In the genomic region with DNA sequence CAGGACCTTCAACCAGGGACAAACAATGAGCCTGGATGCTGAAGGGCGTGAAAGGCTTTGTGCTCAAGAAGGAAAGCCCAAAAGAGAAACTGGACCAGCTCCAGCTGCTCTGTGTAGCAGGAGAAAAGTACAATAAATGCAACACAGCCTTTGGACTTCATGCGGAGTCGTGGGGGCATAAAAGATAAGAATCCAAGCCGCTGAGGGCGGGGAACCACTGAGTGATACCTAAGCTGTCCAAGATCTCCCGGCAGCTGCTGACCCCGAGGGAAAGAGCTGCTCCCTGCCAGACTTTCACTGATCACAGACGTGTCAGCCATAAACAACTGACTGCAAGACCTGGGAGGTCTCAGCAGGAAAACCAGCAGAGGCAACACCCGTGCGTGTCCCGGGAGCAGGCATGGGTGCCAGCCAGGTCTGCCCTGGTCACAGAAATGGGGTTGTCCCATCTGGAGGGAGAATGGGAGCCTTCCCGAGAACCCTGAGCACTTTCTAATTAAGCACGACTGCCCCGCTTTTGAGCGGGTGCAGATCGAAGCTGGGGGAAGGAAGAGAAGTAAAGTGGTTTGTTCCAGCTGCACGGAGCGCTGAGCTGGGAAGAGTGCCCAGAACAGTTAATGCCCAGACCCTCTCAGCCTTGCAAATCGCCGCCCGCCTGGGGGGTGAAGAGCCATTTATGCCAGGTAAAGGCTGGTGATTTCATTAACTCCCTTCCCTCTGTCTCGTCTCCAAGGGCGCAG, we compare ENCODE assay signal across 8 cellular contexts.
DNase-seq lines count a peak whose midpoint lies in the region; ATAC-seq, FAIRE-seq and TF ChIP-seq lines count a peak whose summit lies in the region.

No MANE protein-coding gene starts in this region.

- FAIRE-seq in pancreas (lab: Jason Lieb, UNC) = no peak

- WGBS in pancreas, 2 donors = 1% methylated on average over 23 of the region's 23 CpGs

- H3K27me3 ChIP-seq in duodenal mucosa (ENCODE audit: control insufficient read depth in 1 of 2, insufficient read depth in 2 of 2, low read length in 2 of 2) (peaks cover 3% of the 10 kb centered on the region in 2 donors), pancreas (no peaks in the 10 kb centered on the region)

- H3K36me3 Mint-ChIP-seq in activated naive CD4-positive, alpha-beta T cell treated with anti-CD3 and anti-CD28 coated beads, Interleukin-2, amount 10 ng/mL, durations not matched to agents 7 days and 5 days = no peaks in the 10 kb centered on the region

- H3K9me3 ChIP-seq in duodenal mucosa (ENCODE audit: control insufficient read depth in 1 of 2, low read length in 2 of 2) (no peaks in the 10 kb centered on the region), pancreas (no peaks in the 10 kb centered on the region)

- no peak for TF ChIP-seq CTCF in pancreas (IDR thresholded peaks at IDR 0.05)

- H3K36me3 ChIP-seq in duodenal mucosa (ENCODE audit: control insufficient read depth in 1 of 2, insufficient read depth in 2 of 2, low read length in 2 of 2) = no peaks in the 10 kb centered on the region
- no peaks in the 10 kb centered on the region for H3K36me3 ChIP-seq in pancreas

- peaks cover 34% of the 10 kb centered on the region for H3K4me1 Mint-ChIP-seq in activated naive CD4-positive, alpha-beta T cell treated with anti-CD3 and anti-CD28 coated beads, Interleukin-2, amount 10 ng/mL, durations not matched to agents 7 days and 5 days

- peaks cover 100% of the 10 kb centered on the region for H3K27me3 Mint-ChIP-seq in activated naive CD4-positive, alpha-beta T cell treated with anti-CD3 and anti-CD28 coated beads, Interleukin-2, amount 10 ng/mL, durations not matched to agents 7 days and 5 days

- H3K27ac Mint-ChIP-seq in activated naive CD4-positive, alpha-beta T cell treated with anti-CD3 and anti-CD28 coated beads, Interleukin-2, amount 10 ng/mL, durations not matched to agents 7 days and 5 days = no peak overlapping the region

- H3K4me3 Mint-ChIP-seq in activated naive CD4-positive, alpha-beta T cell treated with anti-CD3 and anti-CD28 coated beads, Interleukin-2, amount 10 ng/mL, durations not matched to agents 7 days and 5 days = no peak overlapping the region

- CTCF ChIA-PET in activated naive CD4-positive, alpha-beta T cell treated with anti-CD3 and anti-CD28 coated beads, Interleukin-2, amount 10 ng/mL, durations not matched to agents 7 days and 5 days (lab: Charles Lee) = interaction anchor here (0.6 kb wide), 1 partner anchor 255 kb away, joined by 4 read pairs; no protein-coding TSS in a partner anchor

- no peaks in the 10 kb centered on the region for H3K9me3 Mint-ChIP-seq in activated naive CD4-positive, alpha-beta T cell treated with anti-CD3 and anti-CD28 coated beads, Interleukin-2, amount 10 ng/mL, durations not matched to agents 7 days and 5 days

- H3K9ac ChIP-seq in duodenal mucosa (ENCODE audit: low read depth in 1 of 2, low read length in 2 of 2) = peak overlapping the region; percentile 43 to 49

- intact Hi-C loops in pancreas (cut with DNase I) = no loop called here

- H3K4me3 ChIP-seq in duodenal mucosa (ENCODE audit: low read depth in 1 of 2, low read length in 2 of 2) (peak overlapping the region; percentile 66 to 70), pancreas (peak overlapping the region in 3 of 4 donors; percentile 1 to 38 (median 25))

- DNase-seq in DMS153 (lab: John Stamatoyannopoulos, UW) = peak; percentile 94
- peak; percentile 37 for DNase-seq in NCI-H2227 treated with DMSO at 0.1 percent for 48 hours (lab: John Stamatoyannopoulos, UW)
- DNase-seq in pancreas = peak in 2 of 6 donors; percentile 63 to 65
- DNase-seq in activated naive CD4-positive, alpha-beta T cell treated with anti-CD3 and anti-CD28 coated beads, Interleukin-2, amount 10 ng/mL, durations not matched to agents 7 days and 5 days = no peak
- DNase-seq in putamen (ENCODE audit: low spot score) = no peak

- ATAC-seq in pancreas = peak; percentile 46 to 73 (median 68)
- no peak for ATAC-seq in HG03342 (IDR thresholded peaks at IDR 0.05; ENCODE audit: unreplicated experiment)
- ATAC-seq in GM21423 (IDR thresholded peaks at IDR 0.05; ENCODE audit: unreplicated experiment) = no peak

- H3K4me1 ChIP-seq in duodenal mucosa (ENCODE audit: control insufficient read depth in 1 of 2, insufficient read depth in 2 of 2, low read length in 2 of 2) (peaks cover 29 to 47% of the 10 kb centered on the region in 2 donors), pancreas (no peaks in the 10 kb centered on the region)

- no peak overlapping the region for H3K27ac ChIP-seq in duodenal mucosa (ENCODE audit: low read depth, low read length)
- H3K27ac ChIP-seq in pancreas = peak overlapping the region in 3 of 4 donors; percentile 1 to 12 (median 2)

Comparison
In these comparisons a context has a peak if more than half of its experiments do, and no peak if none do; other contexts are left out.
1. DNase-seq: peak in DMS153 (single experiment) and NCI-H2227 treated with DMSO at 0.1 percent for 48 hours (single experiment); none in activated naive CD4-positive, alpha-beta T cell treated with anti-CD3 and anti-CD28 coated beads, Interleukin-2, amount 10 ng/mL, durations not matched to agents 7 days and 5 days (single experiment) and putamen (single experiment).
2. ATAC-seq: peak in pancreas (4 of 4); none in HG03342 (single experiment) and GM21423 (single experiment).